In the genomic region with DNA sequence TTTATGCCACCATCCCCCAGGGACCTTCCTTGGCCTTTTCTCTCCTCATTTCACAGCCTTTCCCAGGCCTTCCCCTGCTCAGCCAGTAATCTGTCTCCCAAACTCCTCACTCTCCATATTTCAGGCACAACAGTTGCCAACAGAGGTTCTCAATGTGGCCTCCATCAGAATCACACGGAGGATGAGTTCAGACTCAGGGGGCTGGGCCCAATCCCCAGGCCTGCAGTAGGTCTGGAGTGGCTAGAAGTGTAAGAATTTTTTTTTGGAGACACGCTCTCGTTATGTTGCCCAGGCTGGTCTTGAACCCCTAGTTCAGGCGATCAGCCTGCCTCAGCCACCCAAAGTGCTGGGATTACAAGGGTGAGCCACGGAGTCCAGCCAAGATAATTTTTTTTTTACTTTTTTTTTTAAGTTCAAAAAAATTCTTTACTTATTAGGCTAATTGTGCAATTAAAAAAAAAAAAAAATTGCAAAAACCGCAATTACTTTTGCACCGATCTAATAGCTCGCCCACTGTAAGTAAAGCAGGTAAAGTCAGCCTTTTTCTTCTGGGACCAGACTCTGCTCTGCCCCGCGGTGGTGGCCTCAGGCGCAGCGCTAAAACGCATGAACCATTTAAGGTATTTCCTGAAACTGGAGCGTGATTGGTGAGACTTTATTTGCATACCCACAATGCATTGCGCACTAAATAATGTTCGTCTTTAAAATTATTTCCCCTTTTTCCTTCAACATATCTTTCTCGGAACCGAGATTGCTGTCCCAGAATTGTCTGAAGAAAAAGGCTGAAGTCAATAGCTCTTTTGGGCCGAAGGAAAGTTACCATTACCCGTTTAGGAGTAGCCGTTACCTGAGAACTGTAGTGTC, we compare ENCODE assay signal across 8 cellular contexts.
DNase-seq lines count a peak whose midpoint lies in the region; ATAC-seq and FAIRE-seq lines count a peak whose summit lies in the region.

No MANE protein-coding gene starts in this region.

- FAIRE-seq in GM19239 (lab: Jason Lieb, UNC) = peak; percentile 97

- H3K27me3 ChIP-seq in layer of hippocampus (ENCODE audit: control insufficient read depth, insufficient read depth, low read length) = no peaks in the 10 kb centered on the region

- DNase-seq in Ammon's horn (ENCODE audit: low spot score) = peak; percentile 96
- DNase-seq in GM19239 (ENCODE audit: insufficient read length, low spot score) = peak; percentile 82
- DNase-seq in NCI-H524 (lab: John Stamatoyannopoulos, UW) = peak; percentile 84 to 94
- peak; percentile 90 for DNase-seq in activated CD4-positive, alpha-beta T cell treated with anti-CD3 and anti-CD28 coated beads for 48 hours
- DNase-seq in stimulated activated CD4-positive, alpha-beta T cell treated with anti-CD3 and anti-CD28 coated beads, Interleukin-1b, Interleukin-23, amount 100 ng/mL, for 1 hour (ENCODE audit: low read depth in 2 of 2) = peak; percentile 56 to 81

- H3K27ac ChIP-seq in cingulate gyrus (ENCODE audit: low read depth, low read length) (peak overlapping the region; percentile 100), layer of hippocampus (ENCODE audit: low read depth, low read length) (peak overlapping the region; percentile 99)

- ATAC-seq in HG03460 (IDR thresholded peaks at IDR 0.05; ENCODE audit: unreplicated experiment) = peak; percentile 53

Comparison
In these comparisons a context has a peak if more than half of its experiments do, and no peak if none do; other contexts are left out.
1. Peak in every context shown above with its lines: DNase-seq, ATAC-seq and H3K27ac ChIP-seq.